Comparison of ENCODE assay signal across 8 cellular contexts in the genomic region with DNA sequence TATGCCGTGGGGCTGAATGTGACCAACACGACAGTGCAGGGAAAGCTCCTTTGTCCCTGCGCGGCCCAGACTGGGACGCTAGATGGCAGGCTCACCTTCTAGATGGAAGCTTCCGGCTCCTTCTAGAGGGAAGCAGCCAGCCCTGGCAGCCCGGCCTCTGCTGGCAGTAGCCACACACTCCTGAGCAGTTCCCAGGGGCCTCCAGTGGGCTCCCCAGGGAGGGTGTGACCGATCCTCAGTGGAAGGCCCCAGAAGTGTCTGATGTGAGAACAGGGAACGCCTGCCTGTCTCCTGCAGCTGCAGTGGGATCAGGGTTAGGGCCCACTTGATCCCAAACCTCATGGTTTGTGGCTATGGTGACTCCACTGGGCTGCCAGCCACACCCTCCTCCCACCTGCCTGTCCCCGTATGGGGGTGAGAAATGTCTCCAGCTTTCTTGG. TPM values are rescaled to one million over a fixed set of nuclear protein-coding genes. Genes with fewer than 3 reads are reported as not detected.
DNase-seq lines count a peak whose midpoint lies in the region; ATAC-seq and TF ChIP-seq lines count a peak whose summit lies in the region.

No MANE protein-coding gene starts in this region.

- H3K4me3 ChIP-seq in SK-N-MC (no peak overlapping the region; the same call in 1 of the 2 replicates), uterus (no peak overlapping the region)

- peaks cover 5% of the 10 kb centered on the region for H3K4me1 Mint-ChIP-seq in progenitor cell of endocrine pancreas (ENCODE audit: low read depth)

- peak; percentile 95 for TF ChIP-seq CTCF in GM12872 (IDR thresholded peaks at IDR 0.05; ENCODE audit: insufficient read depth, low read depth, low read length)
- TF ChIP-seq CTCF in progenitor cell of endocrine pancreas (IDR thresholded peaks at IDR 0.05; ENCODE audit: unreplicated experiment), result peak; percentile 90
- TF ChIP-seq CTCF in uterus (IDR thresholded peaks at IDR 0.05), result peak; percentile 78 to 86 (median 78)

- no peak overlapping the region for H3K27ac Mint-ChIP-seq in progenitor cell of endocrine pancreas

- no peak overlapping the region for H3K9ac ChIP-seq in SK-N-MC (ENCODE audit: insufficient read length)

- H3K27ac ChIP-seq in SK-N-MC (no peak overlapping the region), uterus (no peak overlapping the region)

- peak; percentile 98 for ATAC-seq in HG02623 (IDR thresholded peaks at IDR 0.05; ENCODE audit: unreplicated experiment)

- no peaks in the 10 kb centered on the region for H3K27me3 ChIP-seq in uterus

- DNase-seq in NCI-H1092 treated with DMSO at 0.1 percent for 48 hours (lab: John Stamatoyannopoulos, UW) (peak; percentile 64), SK-N-MC (ENCODE audit: low read depth, low spot score) (peak; percentile 24), glomerular visceral epithelial cell (ENCODE audit: extremely low spot score) (peak; percentile 74), progenitor cell of endocrine pancreas (ENCODE audit: low spot score, unreplicated experiment) (peak; percentile 77), uterus (peak; percentile 57 to 74)
- peak; percentile 82 for DNase-seq in activated naive CD4-positive, alpha-beta T cell treated with Interleukin-2 at 50 U/mL for 16 hours

- H3K27me3 Mint-ChIP-seq in progenitor cell of endocrine pancreas, result peaks cover 13% of the 10 kb centered on the region

- H3K4me3 Mint-ChIP-seq in progenitor cell of endocrine pancreas (ENCODE audit: low read depth), result no peak overlapping the region

- H3K9me3 ChIP-seq in SK-N-MC (ENCODE audit: low read depth, low read length) (no peaks in the 10 kb centered on the region), uterus (no peaks in the 10 kb centered on the region)

- TF ChIP-seq POLR2A in uterus (IDR thresholded peaks at IDR 0.05), result no peak

- H3K36me3 Mint-ChIP-seq in progenitor cell of endocrine pancreas (ENCODE audit: insufficient read depth), result no peaks in the 10 kb centered on the region

- H3K4me1 ChIP-seq in uterus, result no peaks in the 10 kb centered on the region

- intact Hi-C loops in uterus (cut with DNase I; ENCODE audit: low total_unique reads), result no loop called here

- no peaks in the 10 kb centered on the region for H3K36me3 ChIP-seq in SK-N-MC (ENCODE audit: insufficient read depth, low read length)
- no peaks in the 10 kb centered on the region for H3K36me3 ChIP-seq in uterus

- H3K9me3 Mint-ChIP-seq in progenitor cell of endocrine pancreas (ENCODE audit: low read depth), result no peaks in the 10 kb centered on the region

RNA-seq across cellular contexts. Expression of a gene that starts 48.5 kb away (rescaled TPM):
- total RNA-seq in progenitor cell of endocrine pancreas, result 105 and 114 TPM in 2 replicates
- total RNA-seq in uterus, result 10 to 100 TPM; 39.7 to 99.1 (median 71.6) TPM

Comparison
In these comparisons a context has a peak if more than half of its experiments do, and no peak if none do; other contexts are left out.
1. DNase-seq: peak in every context shown above with its lines; median percentile 82 in activated naive CD4-positive, alpha-beta T cell treated with Interleukin-2 at 50 U/mL for 16 hours; 77 in progenitor cell of endocrine pancreas; 74 in glomerular visceral epithelial cell; 66 in uterus; 64 in NCI-H1092 treated with DMSO at 0.1 percent for 48 hours; 24 in SK-N-MC.